Comparison of ENCODE assay signal across 8 cellular contexts in genomic region chr16:31073823-31074072, GRCh38. TPM values are rescaled to one million over a fixed set of nuclear protein-coding genes. Genes with fewer than 3 reads are reported as not detected.
DNase-seq lines count a peak whose midpoint lies in the region; ATAC-seq and TF ChIP-seq lines count a peak whose summit lies in the region.

No MANE protein-coding gene starts in this region.

- H3K27ac ChIP-seq in CD4-positive, CD25-positive, alpha-beta regulatory T cell (ENCODE audit: insufficient read depth, low read length, poor library complexity, severe bottlenecking), result peak overlapping the region; percentile 96
- H3K27ac ChIP-seq in body of pancreas, result peak overlapping the region; percentile 88 to 93 (median 90)

- WGBS in body of pancreas, 2 donors, result 0% methylated on average over 2 to 7 of the region's 7 CpGs

- H3K4me3 Mint-ChIP-seq in CD4-positive, CD25-positive, alpha-beta regulatory T cell, result peak overlapping the region; percentile 90 to 97 (median 93)

- peak overlapping the region; percentile 72 for H3K9ac ChIP-seq in mucosa of stomach (ENCODE audit: low read length)

- H3K27me3 Mint-ChIP-seq in CD4-positive, CD25-positive, alpha-beta regulatory T cell, result peaks cover 4% of the 10 kb centered on the region

- TF ChIP-seq CTCF in body of pancreas (IDR thresholded peaks at IDR 0.05), result peak in 1 of 7 experiments; percentile 3

- peaks cover 30% of the 10 kb centered on the region for H3K4me1 ChIP-seq in CD4-positive, CD25-positive, alpha-beta regulatory T cell (ENCODE audit: control insufficient read depth, insufficient read depth, low read length, poor library complexity, severe bottlenecking)
- H3K4me1 ChIP-seq in body of pancreas (peaks cover 25% of the 10 kb centered on the region), mucosa of stomach (ENCODE audit: control insufficient read depth, insufficient read depth, low read length) (peaks cover 17% of the 10 kb centered on the region)

- intact Hi-C loops in body of pancreas (cut with DNase I), result loop anchor here (10.0 kb wide), 1 partner anchor 71 kb away; no protein-coding TSS in a partner anchor

- H3K36me3 Mint-ChIP-seq in CD4-positive, CD25-positive, alpha-beta regulatory T cell, result peaks cover 19% of the 10 kb centered on the region

- peaks cover 5 to 57% (median 33%) of the 10 kb centered on the region in 4 donors for H3K4me1 Mint-ChIP-seq in CD4-positive, CD25-positive, alpha-beta regulatory T cell

- H3K27me3 ChIP-seq in CD4-positive, CD25-positive, alpha-beta regulatory T cell (ENCODE audit: control insufficient read depth, insufficient read depth, low read length), result no peaks in the 10 kb centered on the region
- H3K27me3 ChIP-seq in body of pancreas, result no peaks in the 10 kb centered on the region
- H3K27me3 ChIP-seq in mucosa of stomach (ENCODE audit: control insufficient read depth, insufficient read depth, low read length), result no peaks in the 10 kb centered on the region

- H3K9me3 Mint-ChIP-seq in CD4-positive, CD25-positive, alpha-beta regulatory T cell, result no peaks in the 10 kb centered on the region

- DNase-seq in CD4-positive, CD25-positive, alpha-beta regulatory T cell, result no peak
- DNase-seq in body of pancreas (no peak), activated gamma-delta T cell (lab: John Stamatoyannopoulos, UW) (no peak)
- DNase-seq in stimulated activated CD4-positive, alpha-beta T cell treated with anti-CD3 and anti-CD28 coated beads, Interleukin-1b, Interleukin-23, amount 100 ng/mL, for 48 hours, result no peak

- no peak for TF ChIP-seq POLR2A in body of pancreas (IDR thresholded peaks at IDR 0.05)

- peaks cover 24% of the 10 kb centered on the region for H3K36me3 ChIP-seq in CD4-positive, CD25-positive, alpha-beta regulatory T cell (ENCODE audit: control insufficient read depth, insufficient read depth, low read length)
- H3K36me3 ChIP-seq in body of pancreas (replicated peaks in 1 of 2; ENCODE audit: insufficient read depth in 1 of 2, low read depth in 2 of 2) (peaks cover 8 to 18% of the 10 kb centered on the region in 2 donors), mucosa of stomach (ENCODE audit: control insufficient read depth, insufficient read depth, low read length) (peaks cover 6% of the 10 kb centered on the region)

- no peaks in the 10 kb centered on the region for H3K9me3 ChIP-seq in CD4-positive, CD25-positive, alpha-beta regulatory T cell (ENCODE audit: control insufficient read depth in 2 of 2, low read length in 2 of 2)
- H3K9me3 ChIP-seq in body of pancreas (no peaks in the 10 kb centered on the region), mucosa of stomach (ENCODE audit: control insufficient read depth, low read length) (no peaks in the 10 kb centered on the region)

- H3K27ac Mint-ChIP-seq in CD4-positive, CD25-positive, alpha-beta regulatory T cell, result peak overlapping the region; percentile 60 to 100 (median 97)

- ATAC-seq in CD4-positive, CD25-positive, alpha-beta regulatory T cell (ENCODE audit: low read depth in 2 of 2), result no peak
- peak; percentile 4 for ATAC-seq in HG03103 (IDR thresholded peaks at IDR 0.05; ENCODE audit: low read depth, unreplicated experiment)
- ATAC-seq in body of pancreas, result no peak
- no peak for ATAC-seq in GM21390 (IDR thresholded peaks at IDR 0.05; ENCODE audit: unreplicated experiment)
- ATAC-seq in GM18517 (IDR thresholded peaks at IDR 0.05; ENCODE audit: unreplicated experiment), result no peak

- H3K4me3 ChIP-seq in CD4-positive, CD25-positive, alpha-beta regulatory T cell (ENCODE audit: low read depth, low read length), result peak overlapping the region; percentile 100
- H3K4me3 ChIP-seq in body of pancreas (peak overlapping the region; percentile 61 to 99), mucosa of stomach (ENCODE audit: low read length) (peak overlapping the region; percentile 99)

RNA-seq across cellular contexts. Expression of gene ZNF668, which starts 0.3 kb away (rescaled TPM):
- total RNA-seq in CD4-positive, CD25-positive, alpha-beta regulatory T cell, result 16.8 TPM
- polyA plus RNA-seq in CD4-positive, CD25-positive, alpha-beta regulatory T cell, result 10 to 100 TPM in 1 of 4 donors, 1 to 10 TPM in 3; 6.4 to 15.8 (median 7.6) TPM
- 10 to 100 TPM in 1 of 2 donors, 1 to 10 TPM in 1; 2.9 to 15.2 TPM for total RNA-seq in body of pancreas

RNA-seq across cellular contexts. Expression of gene ZNF646, which starts 0.5 kb away (rescaled TPM):
- 23.4 TPM for total RNA-seq in CD4-positive, CD25-positive, alpha-beta regulatory T cell
- 1 to 10 TPM; 2.2 to 5.5 (median 3.4) TPM for polyA plus RNA-seq in CD4-positive, CD25-positive, alpha-beta regulatory T cell
- total RNA-seq in body of pancreas, result 10 to 100 TPM; 12.7 to 14.5 TPM

RNA-seq across cellular contexts. Expression of gene PRSS53, which starts 15.0 kb away (rescaled TPM):
- total RNA-seq in CD4-positive, CD25-positive, alpha-beta regulatory T cell, result 8.2 TPM
- polyA plus RNA-seq in CD4-positive, CD25-positive, alpha-beta regulatory T cell, result 1 to 10 TPM in 1 of 4 donors, under 1 TPM in 3; 0.41 to 1.7 (median 0.59) TPM
- total RNA-seq in body of pancreas, result 1 to 10 TPM; 3.0 to 6.0 TPM

RNA-seq across cellular contexts. Expression of gene VKORC1, which starts 20.8 kb away (rescaled TPM):
- total RNA-seq in CD4-positive, CD25-positive, alpha-beta regulatory T cell, result 38.1 TPM
- 100 to 1,000 TPM in 3 of 4 donors, 10 to 100 TPM in 1; 97.8 to 113 (median 105) TPM for polyA plus RNA-seq in CD4-positive, CD25-positive, alpha-beta regulatory T cell
- total RNA-seq in body of pancreas, result 100 to 1,000 TPM in 1 of 2 donors, 10 to 100 TPM in 1; 42.5 to 104 TPM

RNA-seq across cellular contexts. Expression of gene BCKDK, which starts 34.4 kb away (rescaled TPM):
- 8.2 TPM for total RNA-seq in CD4-positive, CD25-positive, alpha-beta regulatory T cell
- polyA plus RNA-seq in CD4-positive, CD25-positive, alpha-beta regulatory T cell, result 10 to 100 TPM; 19.5 to 24.7 (median 23.5) TPM
- total RNA-seq in body of pancreas, result 10 to 100 TPM; 33.9 to 61.7 TPM
